Comparison of ENCODE assay signal across 1 cellular context in the genomic region with DNA sequence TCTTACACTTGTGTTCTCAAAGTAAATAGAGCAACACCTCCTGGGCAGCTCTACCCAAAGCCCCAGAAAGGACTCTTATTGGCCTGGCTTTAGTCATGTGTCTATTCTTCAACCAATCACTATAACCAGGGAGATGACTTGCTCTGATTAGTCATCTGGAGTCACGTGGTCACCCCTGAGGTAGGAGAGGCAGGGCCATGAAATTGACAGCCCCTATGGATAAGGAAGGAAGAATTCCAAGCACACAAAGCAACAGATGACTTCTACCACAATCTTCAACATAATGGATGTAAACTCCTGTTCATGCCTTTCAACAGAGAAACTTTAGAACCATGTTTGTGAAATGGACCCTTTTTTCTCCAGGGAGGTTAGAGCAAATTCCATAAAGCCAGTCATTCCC.
TF ChIP-seq lines count a peak whose summit lies in the region.

No MANE protein-coding gene starts in this region.

TF ChIP-seq in K562, 482 proteins besides CTCF, POLR2A, EP300 and RAD21 (continued from another document):
- TF ChIP-seq RAD51 (IDR thresholded peaks at IDR 0.05; ENCODE audit: borderline replicate concordance, low read depth) (0 out of 2 replicates have a peak, but pooled peaks have one; percentile 36), HINFP (tag; conservative IDR thresholded peaks at IDR 0.05; ENCODE audit: low read depth) (no peak), CBFA2T2 (conservative IDR thresholded peaks at IDR 0.05) (0 out of 2 replicates have a peak, but pooled peaks have one; percentile 17), NR2F6 (CRISPR knock-in tag; IDR thresholded peaks at IDR 0.05) (no peak), ZNF79 (CRISPR knock-in tag; IDR thresholded peaks at IDR 0.05; ENCODE audit: low read depth) (no peak), TBP (optimal IDR thresholded peaks at IDR 0.05; ENCODE audit: low read depth, low read length) (no peak), ARID3B (CRISPR knock-in tag; IDR thresholded peaks at IDR 0.05; ENCODE audit: borderline replicate concordance) (no peak), TSHZ1 (CRISPR knock-in tag; IDR thresholded peaks at IDR 0.05) (no peak)
- TF ChIP-seq, protein P1, sequence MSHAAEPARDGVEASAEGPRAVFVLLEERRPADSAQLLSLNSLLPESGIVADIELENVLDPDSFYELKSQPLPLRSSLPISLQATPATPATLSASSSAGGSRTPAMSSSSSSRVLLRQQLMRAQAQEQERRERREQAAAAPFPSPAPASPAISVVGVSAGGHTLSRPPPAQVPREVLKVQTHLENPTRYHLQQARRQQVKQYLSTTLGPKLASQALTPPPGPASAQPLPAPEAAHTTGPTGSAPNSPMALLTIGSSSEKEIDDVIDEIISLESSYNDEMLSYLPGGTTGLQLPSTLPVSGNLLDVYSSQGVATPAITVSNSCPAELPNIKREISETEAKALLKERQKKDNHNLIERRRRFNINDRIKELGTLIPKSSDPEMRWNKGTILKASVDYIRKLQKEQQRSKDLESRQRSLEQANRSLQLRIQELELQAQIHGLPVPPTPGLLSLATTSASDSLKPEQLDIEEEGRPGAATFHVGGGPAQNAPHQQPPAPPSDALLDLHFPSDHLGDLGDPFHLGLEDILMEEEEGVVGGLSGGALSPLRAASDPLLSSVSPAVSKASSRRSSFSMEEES (CRISPR knock-in tag; IDR thresholded peaks at IDR 0.05): peak; percentile 48
